In genomic region chr11:576791-577610, GRCh38 we compare ENCODE assay signal across 8 cellular contexts. TPM values are rescaled to one million over a fixed set of nuclear protein-coding genes. Genes with fewer than 3 reads are reported as not detected.
DNase-seq lines count a peak whose midpoint lies in the region; ATAC-seq and TF ChIP-seq lines count a peak whose summit lies in the region.

No MANE protein-coding gene starts in this region.

- H3K9me3 ChIP-seq in right lobe of liver (no peaks in the 10 kb centered on the region), transverse colon (no peaks in the 10 kb centered on the region)

- WGBS in right lobe of liver (ENCODE audit: insufficient coverage, low coverage, low lambda C conversion rate, missing lambda C conversion rate) = 0% methylated on average over 15 of the region's 50 CpGs
- WGBS in transverse colon (ENCODE audit: low coverage in 1 of 2), 2 donors = 0 to 4% methylated on average over 4 to 35 of the region's 50 CpGs

- no peak for TF ChIP-seq POLR2A in right lobe of liver (IDR thresholded peaks at IDR 0.05)
- TF ChIP-seq POLR2A in transverse colon (IDR thresholded peaks at IDR 0.05) = no peak

- in situ Hi-C loops in transverse colon (cut with MboI; ENCODE audit: low pct_ligation_motif_present in 1 of 4, low pct_unique_long_range_greater_than_20kb in 1 of 4, low sequenced_read_pairs in 3 of 4) = no loop called here
- in situ Hi-C loops in GM13976 (cut with MboI; ENCODE audit: low sequenced_read_pairs, unreplicated experiment) = no loop called here

- ATAC-seq in right lobe of liver = no peak

- H3K4me3 ChIP-seq in right lobe of liver = peak overlapping the region; percentile 85 to 95 (median 95)
- peak overlapping the region; percentile 66 to 100 (median 86) for H3K4me3 ChIP-seq in transverse colon

- H3K27ac ChIP-seq in right lobe of liver (peak overlapping the region; percentile 40 to 98 (median 43)), transverse colon (peak overlapping the region; percentile 80 to 92 (median 90))

- DNase-seq in activated gamma-delta T cell (lab: John Stamatoyannopoulos, UW) = peak; percentile 48
- DNase-seq in activated gamma-delta T cell treated with Interleukin-2 at 50 U/mL for 16 hours = no peak
- DNase-seq in astrocyte of the hippocampus (ENCODE audit: low read depth, low spot score) = peak; percentile 27
- peak; percentile 39 to 59 (median 56) for DNase-seq in right lobe of liver
- DNase-seq in transverse colon = no peak
- DNase-seq in stimulated activated CD4-positive, alpha-beta T cell treated with anti-CD3 and anti-CD28 coated beads, Interleukin-4, amount 100 ng/mL, for 1 hour = no peak
- no peak for DNase-seq in GM13976 (ENCODE audit: low spot score)
- DNase-seq in C1 segment of cervical spinal cord (lab: John Stamatoyannopoulos, UW) = no peak

- intact Hi-C loops in right lobe of liver (cut with DNase I) = no loop called here
- intact Hi-C loops in transverse colon (cut with DNase I; ENCODE audit: low total_unique reads) = no loop called here

- H3K27me3 ChIP-seq in right lobe of liver = no peaks in the 10 kb centered on the region
- H3K27me3 ChIP-seq in transverse colon = peaks cover 12% of the 10 kb centered on the region

- no peak for TF ChIP-seq EP300 in transverse colon (IDR thresholded peaks at IDR 0.05; ENCODE audit: low read depth)

- TF ChIP-seq CTCF in right lobe of liver (IDR thresholded peaks at IDR 0.05) (no peak), transverse colon (IDR thresholded peaks at IDR 0.05) (no peak), GM13976 (IDR thresholded peaks at IDR 0.05; ENCODE audit: borderline replicate concordance, control extremely low read depth, extremely low read depth, insufficient read depth, missing control alignments) (no peak)

- H3K36me3 ChIP-seq in right lobe of liver = peaks cover 0 to 3% (median 1%) of the 10 kb centered on the region in 4 donors
- peaks cover 0 to 4% (median 0%) of the 10 kb centered on the region in 4 donors for H3K36me3 ChIP-seq in transverse colon

- H3K4me1 ChIP-seq in right lobe of liver (peaks cover 2 to 65% (median 24%) of the 10 kb centered on the region in 4 donors), transverse colon (peaks cover 34 to 46% (median 40%) of the 10 kb centered on the region in 4 donors)

RNA-seq across cellular contexts. Expression of gene PHRF1, which starts 0.7 kb away (rescaled TPM):
- 10 to 100 TPM; 15.4 to 21.9 (median 20.3) TPM for total RNA-seq in right lobe of liver
- total RNA-seq in transverse colon = 10 to 100 TPM; 28.4 to 60.6 (median 43.2) TPM

RNA-seq across cellular contexts. Expression of gene RASSF7, which starts 16.2 kb away (rescaled TPM):
- total RNA-seq in right lobe of liver (10 to 100 TPM; 20.5 to 61.1 (median 39.5) TPM), transverse colon (100 to 1,000 TPM; 131 to 247 (median 213) TPM)

RNA-seq across cellular contexts. Expression of gene LMNTD2, which starts 16.5 kb away (rescaled TPM):
- total RNA-seq in right lobe of liver (10 to 100 TPM in 1 of 6 experiments, 1 to 10 TPM in 5; 4.7 to 14.7 (median 7.9) TPM), transverse colon (10 to 100 TPM; 14.8 to 89.0 (median 16.6) TPM)

RNA-seq across cellular contexts. Expression of gene IRF7, which starts 38.7 kb away (rescaled TPM):
- total RNA-seq in right lobe of liver (10 to 100 TPM; 27.3 to 72.8 (median 47.7) TPM), transverse colon (100 to 1,000 TPM in 1 of 4 donors, 10 to 100 TPM in 3; 40.4 to 122 (median 49.9) TPM)

RNA-seq across cellular contexts. Expression of gene LRRC56, which starts 39.7 kb away (rescaled TPM):
- 1 to 10 TPM in 1 of 6 experiments, under 1 TPM in 4, not detected in 1; 0.12 to 1.1 (median 0.71) TPM for total RNA-seq in right lobe of liver
- total RNA-seq in transverse colon = 1 to 10 TPM; 2.3 to 8.4 (median 3.1) TPM

Comparison
In these comparisons a context has a peak if more than half of its experiments do, and no peak if none do; other contexts are left out.
1. DNase-seq: peak in activated gamma-delta T cell (single experiment), astrocyte of the hippocampus (single experiment) and right lobe of liver (3 of 3); none in activated gamma-delta T cell treated with Interleukin-2 at 50 U/mL for 16 hours (single experiment), transverse colon (single experiment), stimulated activated CD4-positive, alpha-beta T cell treated with anti-CD3 and anti-CD28 coated beads, Interleukin-4, amount 100 ng/mL, for 1 hour (single experiment), GM13976 (single experiment) and C1 segment of cervical spinal cord (0 of 14).